9 cellular contexts compared by ENCODE assay signal in the genomic region with DNA sequence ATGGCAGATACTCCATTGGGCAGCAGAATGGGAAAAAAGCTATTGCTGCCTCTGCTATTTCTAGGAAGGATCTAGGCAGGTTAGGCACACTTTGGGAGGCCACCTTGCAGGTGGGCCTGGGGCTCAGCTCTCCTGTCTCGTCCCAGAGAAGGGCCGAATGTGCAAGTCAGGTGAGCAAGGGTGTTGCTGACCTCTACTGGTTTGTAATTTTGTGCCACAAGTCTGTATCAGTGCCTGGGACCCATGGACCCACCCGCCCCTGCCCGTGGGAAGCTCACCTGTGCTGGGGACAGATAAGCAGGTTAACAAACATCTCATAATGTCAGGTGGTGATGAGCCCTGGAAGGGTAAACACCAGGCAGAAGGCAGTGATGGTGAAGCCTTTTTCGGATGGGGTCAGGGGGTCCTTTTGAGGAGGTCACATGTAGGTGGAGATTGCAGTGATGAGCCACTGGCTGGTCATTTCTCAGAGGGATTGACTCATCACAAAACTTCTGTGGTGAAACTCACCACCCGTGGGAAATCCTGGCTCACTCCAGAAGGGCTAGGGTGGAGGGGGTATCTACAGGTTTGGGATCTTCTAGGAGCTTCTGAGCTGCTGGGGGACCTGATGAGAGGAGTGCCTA.
DNase-seq lines count a peak whose midpoint lies in the region; ATAC-seq and TF ChIP-seq lines count a peak whose summit lies in the region.
"Had no signal": no experiment of that assay in that cellular context is flagged by ENCODE, and none has a peak within 500 bp of the region (broad histone marks: within the 10 kb centered on the region; RNA-seq: fewer than 3 reads in every experiment).

No MANE protein-coding gene starts in this region.

- peak; percentile 38 for ATAC-seq in GM19351 (IDR thresholded peaks at IDR 0.05; ENCODE audit: unreplicated experiment)

- H3K4me1 Mint-ChIP-seq in Calu3 (ENCODE audit: low read depth, unreplicated experiment) (no peaks in the 10 kb centered on the region), nephron progenitor cell (peaks cover 7% of the 10 kb centered on the region)

- H3K36me3 ChIP-seq in OCI-LY1 (ENCODE audit: insufficient read depth, low read length): no peaks in the 10 kb centered on the region

- CTCF ChIA-PET in Calu3 (lab: Charles Lee): interaction anchor here (0.5 to 1.9 kb wide), 6 partner anchors 53 to 288 kb away, joined by 3 to 12 read pairs (median 4); no protein-coding TSS in a partner anchor

- H3K9me2 ChIP-seq in OCI-LY1 (ENCODE audit: low read depth, low read length): no peaks in the 10 kb centered on the region

- no peak overlapping the region for H3K4me3 ChIP-seq in OCI-LY1 (ENCODE audit: low read depth, low read length, poor library complexity, severe bottlenecking)
- H3K4me3 ChIP-seq in fibroblast of the aortic adventitia (ENCODE audit: low read depth, low read length): no peak overlapping the region

- H3K27me3 Mint-ChIP-seq in Calu3 (ENCODE audit: unreplicated experiment): no peaks in the 10 kb centered on the region
- H3K27me3 Mint-ChIP-seq in nephron progenitor cell (ENCODE audit: low read depth, poor library complexity): peaks cover 27% of the 10 kb centered on the region

- no TSS peak for BruUV-seq in Calu3 (replicated peaks; lab: Mats Ljungman, UMichigan)

- peak; percentile 70 for TF ChIP-seq CTCF in OCI-LY1 (IDR thresholded peaks at IDR 0.05; ENCODE audit: low read length)
- TF ChIP-seq CTCF in fibroblast of the aortic adventitia (IDR thresholded peaks at IDR 0.05; ENCODE audit: insufficient read depth, low read length): no peak
- TF ChIP-seq CTCF in Calu3 (IDR thresholded peaks at IDR 0.05; ENCODE audit: unreplicated experiment): no peak
- TF ChIP-seq CTCF in nephron progenitor cell (IDR thresholded peaks at IDR 0.05): no peak

- peaks cover 10% of the 10 kb centered on the region for H3K9me3 ChIP-seq in OCI-LY1 (ENCODE audit: low read length)

- DNase-seq in CD1c-positive myeloid dendritic cell (ENCODE audit: extremely low spot score): peak; percentile 50
- peak; percentile 57 for DNase-seq in fibroblast of the aortic adventitia (ENCODE audit: low read depth)
- no peak for DNase-seq in Calu3
- DNase-seq in nephron progenitor cell: no peak
- DNase-seq in NCI-H226: no peak
- no peak for DNase-seq in putamen (ENCODE audit: low spot score)

- H4K20me1 ChIP-seq in OCI-LY1 (ENCODE audit: insufficient read depth, low read length): no peaks in the 10 kb centered on the region

- H3K79me2 ChIP-seq in OCI-LY1 (ENCODE audit: insufficient read depth, low read length): no peaks in the 10 kb centered on the region

- H3F3A ChIP-seq in OCI-LY1 (ENCODE audit: insufficient read depth, low read length): no peaks in the 10 kb centered on the region

- H2AFZ ChIP-seq in OCI-LY1 (ENCODE audit: low read length): no peak overlapping the region

- peaks cover 38% of the 10 kb centered on the region for H3K4me1 ChIP-seq in OCI-LY1 (ENCODE audit: insufficient read depth, low read length, severe bottlenecking)

- peak overlapping the region; percentile 4; the same call in 1 of the 2 replicates for H3K9ac ChIP-seq in OCI-LY1 (ENCODE audit: low read length)

- intact Hi-C loops in Calu3 (cut with micrococcal nuclease; ENCODE audit: unreplicated experiment): no loop called here

- no peaks in the 10 kb centered on the region for H3K36me3 Mint-ChIP-seq in Calu3 (ENCODE audit: insufficient read depth, unreplicated experiment)
- H3K36me3 Mint-ChIP-seq in nephron progenitor cell (ENCODE audit: low read depth): peaks cover 24% of the 10 kb centered on the region

- H3K4me3 Mint-ChIP-seq in Calu3 (ENCODE audit: low read depth, unreplicated experiment) (no peak overlapping the region), nephron progenitor cell (no peak overlapping the region)

- no peak overlapping the region for H3K4me2 ChIP-seq in OCI-LY1 (ENCODE audit: low read length)

- H3K27ac Mint-ChIP-seq in Calu3 (ENCODE audit: unreplicated experiment) (no peak overlapping the region), nephron progenitor cell (no peak overlapping the region)

- H3K27me3 ChIP-seq in OCI-LY1 (ENCODE audit: insufficient read depth, low read length): no peaks in the 10 kb centered on the region; the same call in 1 of the 2 replicates

- H3K9me3 Mint-ChIP-seq in Calu3 (ENCODE audit: low read depth, unreplicated experiment): no peaks in the 10 kb centered on the region
- H3K9me3 Mint-ChIP-seq in nephron progenitor cell: peaks cover 38% of the 10 kb centered on the region

- H3K27ac ChIP-seq in OCI-LY1 (ENCODE audit: low read depth, low read length, poor library complexity, severe bottlenecking): peak overlapping the region; percentile 68
- H3K27ac ChIP-seq: HL-60 had no signal

Comparison
In these comparisons a context has a peak if more than half of its experiments do, and no peak if none do; other contexts are left out.
1. DNase-seq: peak in CD1c-positive myeloid dendritic cell (single experiment) and fibroblast of the aortic adventitia (single experiment); none in Calu3 (single experiment), nephron progenitor cell (single experiment), NCI-H226 (single experiment) and putamen (single experiment).